2 cellular contexts compared by ENCODE assay signal in the genomic region with DNA sequence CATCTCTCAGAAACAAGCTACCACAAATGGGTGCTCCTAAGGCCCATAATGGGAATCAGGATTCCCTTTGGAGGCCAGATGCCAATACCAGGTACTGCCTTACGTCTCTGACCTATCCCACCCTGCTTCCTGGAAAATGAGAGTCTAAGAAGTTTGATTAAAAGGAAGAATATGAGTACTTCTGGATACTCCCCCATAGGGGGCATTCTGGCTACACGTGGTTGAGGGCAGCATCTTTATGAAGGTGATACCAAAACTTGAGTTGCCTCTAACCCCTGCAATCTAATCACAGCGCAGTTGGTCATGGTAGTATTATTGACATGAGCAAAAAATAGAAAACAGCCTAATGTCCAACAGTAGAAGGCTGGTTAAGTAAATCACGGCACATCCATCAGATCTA.
TF ChIP-seq lines count a peak whose summit lies in the region.

No MANE protein-coding gene starts in this region.

TF ChIP-seq in GM23338, 12 proteins besides CTCF, POLR2A, EP300 and RAD21:
- TF ChIP-seq STAT1 (IDR thresholded peaks at IDR 0.05; ENCODE audit: unreplicated experiment) (no peak), JUNB (IDR thresholded peaks at IDR 0.05; ENCODE audit: unreplicated experiment) (no peak)

TF ChIP-seq in H1, 55 proteins besides CTCF, POLR2A, EP300 and RAD21:
- TF ChIP-seq MAX (IDR thresholded peaks at IDR 0.05) (0 out of 2 replicates have a peak, but pooled peaks have one; percentile 21), CHD2 (IDR thresholded peaks at IDR 0.05; ENCODE audit: low read length) (no peak)
